8 cellular contexts compared by ENCODE assay signal in the genomic region with DNA sequence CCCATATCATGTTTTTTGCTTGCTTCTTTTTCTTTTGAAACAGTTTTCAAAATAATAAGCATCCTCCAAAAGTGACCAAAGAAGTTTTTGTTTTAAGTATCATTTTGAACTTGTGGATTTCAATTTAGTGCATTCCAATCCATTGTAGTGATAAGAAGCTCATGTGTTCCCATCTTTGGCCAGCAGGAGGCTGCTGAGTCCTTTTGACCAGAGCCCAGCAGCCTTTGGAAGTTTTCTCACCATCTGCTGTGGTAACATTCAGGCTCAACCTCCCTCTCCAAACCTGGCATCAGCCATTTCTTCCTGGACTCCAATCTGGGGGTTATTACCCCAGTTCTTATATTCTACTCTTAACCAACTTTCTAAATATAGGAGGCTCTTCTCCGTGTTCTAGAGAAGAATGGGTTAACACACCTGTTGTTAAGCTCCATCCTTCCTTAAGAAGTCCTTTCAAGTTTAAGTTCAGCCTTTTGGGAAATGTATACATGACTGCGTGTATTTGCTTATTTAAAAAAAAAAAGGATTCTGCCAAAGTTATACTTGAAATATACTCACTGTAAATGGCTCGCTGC. TPM values are rescaled to one million over a fixed set of nuclear protein-coding genes. Genes with fewer than 3 reads are reported as not detected.
DNase-seq lines count a peak whose midpoint lies in the region; ATAC-seq and TF ChIP-seq lines count a peak whose summit lies in the region.

No MANE protein-coding gene starts in this region.

- ATAC-seq in GM21390 (IDR thresholded peaks at IDR 0.05; ENCODE audit: unreplicated experiment), result peak; percentile 75

- H3K27ac ChIP-seq in caudate nucleus (ENCODE audit: low read depth, low read length), result no peak overlapping the region

- peak; percentile 81 for TF ChIP-seq RAD21 in Ishikawa (IDR thresholded peaks at IDR 0.05; ENCODE audit: low read depth)

- DNase-seq in ELR (ENCODE audit: low read depth) (peak; percentile 75), SK-N-DZ (ENCODE audit: low spot score) (peak; percentile 42), caudate nucleus (lab: John Stamatoyannopoulos, UW) (peak in 37 of 61 donors; percentile 2 to 74 (median 21)), kidney glomerular epithelial cell (lab: John Stamatoyannopoulos, UW) (peak; percentile 42)
- peak; percentile 66 for DNase-seq in stimulated activated CD8-positive, alpha-beta memory T cell treated with anti-CD3 and anti-CD28 coated beads, Interleukin-4, amount 100 ng/mL, for 48 hours
- DNase-seq in activated effector memory CD4-positive, alpha-beta T cell treated with anti-CD3 and anti-CD28 coated beads, Interleukin-2, amount 50 U/mL, for 16 hours, result no peak

- no peak for TF ChIP-seq EP300 in Ishikawa (IDR thresholded peaks at IDR 0.05; ENCODE audit: borderline replicate concordance)

TF ChIP-seq in Ishikawa, 13 proteins besides CTCF, POLR2A, EP300 and RAD21:
- TF ChIP-seq, protein P1, sequence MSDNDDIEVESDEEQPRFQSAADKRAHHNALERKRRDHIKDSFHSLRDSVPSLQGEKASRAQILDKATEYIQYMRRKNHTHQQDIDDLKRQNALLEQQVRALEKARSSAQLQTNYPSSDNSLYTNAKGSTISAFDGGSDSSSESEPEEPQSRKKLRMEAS (IDR thresholded peaks at IDR 0.05), result no peak
- TF ChIP-seq, protein P2, sequence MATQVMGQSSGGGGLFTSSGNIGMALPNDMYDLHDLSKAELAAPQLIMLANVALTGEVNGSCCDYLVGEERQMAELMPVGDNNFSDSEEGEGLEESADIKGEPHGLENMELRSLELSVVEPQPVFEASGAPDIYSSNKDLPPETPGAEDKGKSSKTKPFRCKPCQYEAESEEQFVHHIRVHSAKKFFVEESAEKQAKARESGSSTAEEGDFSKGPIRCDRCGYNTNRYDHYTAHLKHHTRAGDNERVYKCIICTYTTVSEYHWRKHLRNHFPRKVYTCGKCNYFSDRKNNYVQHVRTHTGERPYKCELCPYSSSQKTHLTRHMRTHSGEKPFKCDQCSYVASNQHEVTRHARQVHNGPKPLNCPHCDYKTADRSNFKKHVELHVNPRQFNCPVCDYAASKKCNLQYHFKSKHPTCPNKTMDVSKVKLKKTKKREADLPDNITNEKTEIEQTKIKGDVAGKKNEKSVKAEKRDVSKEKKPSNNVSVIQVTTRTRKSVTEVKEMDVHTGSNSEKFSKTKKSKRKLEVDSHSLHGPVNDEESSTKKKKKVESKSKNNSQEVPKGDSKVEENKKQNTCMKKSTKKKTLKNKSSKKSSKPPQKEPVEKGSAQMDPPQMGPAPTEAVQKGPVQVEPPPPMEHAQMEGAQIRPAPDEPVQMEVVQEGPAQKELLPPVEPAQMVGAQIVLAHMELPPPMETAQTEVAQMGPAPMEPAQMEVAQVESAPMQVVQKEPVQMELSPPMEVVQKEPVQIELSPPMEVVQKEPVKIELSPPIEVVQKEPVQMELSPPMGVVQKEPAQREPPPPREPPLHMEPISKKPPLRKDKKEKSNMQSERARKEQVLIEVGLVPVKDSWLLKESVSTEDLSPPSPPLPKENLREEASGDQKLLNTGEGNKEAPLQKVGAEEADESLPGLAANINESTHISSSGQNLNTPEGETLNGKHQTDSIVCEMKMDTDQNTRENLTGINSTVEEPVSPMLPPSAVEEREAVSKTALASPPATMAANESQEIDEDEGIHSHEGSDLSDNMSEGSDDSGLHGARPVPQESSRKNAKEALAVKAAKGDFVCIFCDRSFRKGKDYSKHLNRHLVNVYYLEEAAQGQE (IDR thresholded peaks at IDR 0.05; ENCODE audit: low read depth), result no peak
- TF ChIP-seq TAF1 (IDR thresholded peaks at IDR 0.05; ENCODE audit: low read depth), result no peak
- TF ChIP-seq USF1 (IDR thresholded peaks at IDR 0.05), result no peak
- no peak for TF ChIP-seq TEAD4 (IDR thresholded peaks at IDR 0.05)
- TF ChIP-seq NFIC (IDR thresholded peaks at IDR 0.05), result no peak
- TF ChIP-seq YY1 (IDR thresholded peaks at IDR 0.05; ENCODE audit: low read depth), result no peak
- TF ChIP-seq TCF12 (IDR thresholded peaks at IDR 0.05; ENCODE audit: low read depth), result no peak
- TF ChIP-seq EGR1 (IDR thresholded peaks at IDR 0.05), result no peak
- no peak for TF ChIP-seq CREB1 (IDR thresholded peaks at IDR 0.05; ENCODE audit: low read depth)

RNA-seq across cellular contexts. Expression of gene MAL, which starts 39.0 kb away (rescaled TPM):
- polyA plus RNA-seq in SK-N-DZ (2014; cell fraction: cytosol; rRNA removed), result not detected in 2 replicates
- not detected in 2 replicates for polyA plus RNA-seq in SK-N-DZ (2014; cell fraction: nucleus; rRNA removed)
